In genomic region chr3:58594117-58594516, GRCh38 we compare ENCODE assay signal across 36 cellular contexts. TPM values are rescaled to one million over a fixed set of nuclear protein-coding genes. Genes with fewer than 3 reads are reported as not detected.
"Had no signal": no experiment of that assay in that cellular context is flagged by ENCODE, and none has a peak within 500 bp of the region (broad histone marks: within the 10 kb centered on the region; RNA-seq: fewer than 3 reads in every experiment).

No MANE protein-coding gene starts in this region.

- H3K4me2 ChIP-seq: KMS-11 had no signal

- H3K27me3 ChIP-seq: MG63 had no signal

- H3K36me3 ChIP-seq: MG63 had no signal

- H3K4me3 ChIP-seq: MG63 had no signal

- H3K9ac ChIP-seq: KMS-11 had no signal

- DNase-seq: Karpas-422, Kasumi-1, MG63, MM.1S, MV-4-11, NCI-H1048, NCI-H1092, NCI-H1092 treated with DMSO at 0.1 percent for 48 hours, NCI-H1105, NCI-H1105 treated with DMSO at 0.1 percent for 48 hours, NCI-H1417, NCI-H1417 treated with DMSO at 0.1 percent for 48 hours, NCI-H1436, NCI-H1436 treated with DMSO at 0.1 percent for 48 hours, NCI-H146, NCI-H1694, NCI-H1694 treated with DMSO at 0.1 percent for 48 hours, NCI-H187, NCI-H187 treated with DMSO at 0.1 percent for 48 hours, NCI-H1930, NCI-H2029, NCI-H2029 treated with DMSO at 0.1 percent for 48 hours, NCI-H2081, NCI-H2081 treated with DMSO at 0.1 percent for 48 hours, NCI-H2107, NCI-H2171, NCI-H2171 treated with DMSO at 0.1 percent for 48 hours, NCI-H2227 treated with DMSO at 0.1 percent for 48 hours, NCI-H226, NCI-H345, NCI-H446, NCI-H446 treated with DMSO at 0.1 percent for 48 hours, NCI-H510A had no signal

- H3K9me3 ChIP-seq: MG63 had no signal

- H3K27ac ChIP-seq: KMS-11 had no signal

RNA-seq across cellular contexts. Expression of gene FAM107A, which starts 16.9 kb away (rescaled TPM):
- total RNA-seq: LHCN-M2, MCF 10A had no signal
